ENCODE assay signal across 18 cellular contexts in genomic region chr10:101615760-101616116, GRCh38. TPM values are rescaled to one million over a fixed set of nuclear protein-coding genes. Genes with fewer than 3 reads are reported as not detected.
A peak's percentile ranks its signal among the peaks of the same experiment; 100 is the strongest.
DNase-seq lines count a peak whose midpoint lies in the region; TF ChIP-seq lines count a peak whose summit lies in the region.
"Had no signal": no experiment of that assay in that cellular context is flagged by ENCODE, and none has a peak within 500 bp of the region (broad histone marks: within the 10 kb centered on the region; RNA-seq: fewer than 3 reads in every experiment).

No MANE protein-coding gene starts in this region.

- H3K36me3 ChIP-seq in right atrium auricular region = peaks cover 26% of the 10 kb centered on the region
- peaks cover 11% of the 10 kb centered on the region for H3K36me3 ChIP-seq in osteoblast (ENCODE audit: insufficient read depth, low read length)

- no peak overlapping the region for H3K27ac Mint-ChIP-seq in osteocyte (ENCODE audit: unreplicated experiment)
- H3K27ac Mint-ChIP-seq: CD4-positive, CD25-positive, alpha-beta regulatory T cell had no signal

- H3K4me2 ChIP-seq in osteoblast (ENCODE audit: insufficient read depth, low read length) = no peak overlapping the region

- H3K9me3 ChIP-seq in right atrium auricular region = no peaks in the 10 kb centered on the region
- no peaks in the 10 kb centered on the region for H3K9me3 ChIP-seq in osteoblast (ENCODE audit: low read depth, low read length)

- intact Hi-C loops in cardiac septum (cut with DNase I) = no loop called here

- H3K4me3 ChIP-seq in right atrium auricular region (no peak overlapping the region), osteoblast (ENCODE audit: insufficient read depth, low read length) (no peak overlapping the region)
- H3K4me3 ChIP-seq: GM23248 had no signal

- H3K9me3 Mint-ChIP-seq in osteocyte (ENCODE audit: unreplicated experiment) = no peaks in the 10 kb centered on the region
- H3K9me3 Mint-ChIP-seq: CD4-positive, CD25-positive, alpha-beta regulatory T cell had no signal

- TF ChIP-seq CTCF in right atrium auricular region (IDR thresholded peaks at IDR 0.05) (no peak), osteocyte (IDR thresholded peaks at IDR 0.05) (no peak), osteoblast (IDR thresholded peaks at IDR 0.05; ENCODE audit: extremely low read depth, low read depth, low read length) (no peak)

- H3K27me3 ChIP-seq in right atrium auricular region = no peaks in the 10 kb centered on the region
- H3K27me3 ChIP-seq in osteoblast (ENCODE audit: insufficient read depth, low read length) = no peaks in the 10 kb centered on the region

- H3K27ac ChIP-seq in right atrium auricular region (no peak overlapping the region), osteoblast (ENCODE audit: low read depth, low read length) (no peak overlapping the region)
- H3K27ac ChIP-seq: GM23248 had no signal

- peaks cover 18% of the 10 kb centered on the region for H3K36me3 Mint-ChIP-seq in osteocyte (ENCODE audit: unreplicated experiment)

- peaks cover 0 to 10% of the 10 kb centered on the region in 2 donors for H3K4me1 ChIP-seq in right atrium auricular region
- H3K4me1 ChIP-seq in osteoblast (ENCODE audit: insufficient read depth, low read length) = no peaks in the 10 kb centered on the region

- H3K4me1 Mint-ChIP-seq in osteocyte (ENCODE audit: unreplicated experiment) = peaks cover 7% of the 10 kb centered on the region

- H3K4me3 Mint-ChIP-seq in osteocyte (ENCODE audit: unreplicated experiment) = no peak overlapping the region
- H3K4me3 Mint-ChIP-seq: CD4-positive, CD25-positive, alpha-beta regulatory T cell had no signal

- peaks cover 11% of the 10 kb centered on the region for H4K20me1 ChIP-seq in osteoblast (ENCODE audit: insufficient read depth, low read length)

- H3K27me3 Mint-ChIP-seq in osteocyte (ENCODE audit: unreplicated experiment) = no peaks in the 10 kb centered on the region
- H3K27me3 Mint-ChIP-seq: CD4-positive, CD25-positive, alpha-beta regulatory T cell had no signal

- H3K79me2 ChIP-seq in osteoblast (ENCODE audit: insufficient read depth, low read length) = no peaks in the 10 kb centered on the region

- DNase-seq in cardiac septum (ENCODE audit: low spot score) (peak; percentile 58), right atrium auricular region (ENCODE audit: low spot score) (no peak), amniotic epithelial cell (ENCODE audit: low read depth) (peak; percentile 8), iris pigment epithelial cell (ENCODE audit: low read depth) (peak; percentile 7), osteocyte (ENCODE audit: extremely low spot score, unreplicated experiment) (no peak), DMS79 treated with DMSO at 0.1 percent for 48 hours (lab: John Stamatoyannopoulos, UW) (no peak), osteoblast (ENCODE audit: insufficient read length, low spot score, missing footprints) (no peak), AG08395 (ENCODE audit: low spot score) (no peak)
- DNase-seq: AML-193; CD4-positive, CD25-positive, alpha-beta regulatory T cell; GF-D8; GM23248; NCI-H1048; NCI-H146; NCI-H2107; NCI-H345; NK-92 treated with Interleukin-12 subunit alpha and Interleukin-12 subunit beta, amount 100 ng/mL, for 24 hours; PC-3 had no signal

- H2AFZ ChIP-seq in osteoblast (ENCODE audit: low read length) = no peak overlapping the region
- H2AFZ ChIP-seq: GM23248 had no signal

RNA-seq across cellular contexts. Expression of gene DPCD, which starts 27.6 kb away (rescaled TPM):
- total RNA-seq in cardiac septum (17.5 TPM), right atrium auricular region (10 to 100 TPM; 32.0 to 40.3 TPM), osteocyte (14.9 and 15.3 TPM in 2 replicates), osteoblast (28.9 and 36.2 TPM in 2 replicates)
- total RNA-seq: CD4-positive, CD25-positive, alpha-beta regulatory T cell had no signal

RNA-seq across cellular contexts. Expression of gene POLL, which starts 27.7 kb away (rescaled TPM):
- total RNA-seq in cardiac septum = 18.8 TPM
- 10 to 100 TPM; 13.0 to 25.5 TPM for total RNA-seq in right atrium auricular region
- total RNA-seq in osteocyte = 35.0 and 36.8 TPM in 2 replicates
- total RNA-seq in osteoblast = 17.1 and 18.5 TPM in 2 replicates

Comparison
In these comparisons a context has a peak if more than half of its experiments do, and no peak if none do; other contexts are left out.
1. DNase-seq: peak in cardiac septum (single experiment), amniotic epithelial cell (single experiment) and iris pigment epithelial cell (single experiment); none in right atrium auricular region (single experiment), osteocyte (single experiment), DMS79 treated with DMSO at 0.1 percent for 48 hours (single experiment), osteoblast (single experiment) and AG08395 (single experiment).